ENCODE assay signal across 1 cellular context in genomic region chrX:2751291-2751690, GRCh38.
TF ChIP-seq lines count a peak whose summit lies in the region.

No MANE protein-coding gene starts in this region.

TF ChIP-seq in IMR-90, 13 proteins besides CTCF, POLR2A, EP300 and RAD21 (continued from another document):
- TF ChIP-seq RCOR1 (IDR thresholded peaks at IDR 0.05; ENCODE audit: insufficient replicate concordance, low read length) (no peak), MAZ (IDR thresholded peaks at IDR 0.05; ENCODE audit: borderline replicate concordance, low read depth, low read length) (no peak), USF2 (IDR thresholded peaks at IDR 0.05; ENCODE audit: low read depth, low read length) (no peak), RFX5 (IDR thresholded peaks at IDR 0.05; ENCODE audit: low read depth, low read length) (no peak), CHD1 (IDR thresholded peaks at IDR 0.05; ENCODE audit: low read depth, low read length) (no peak), NFE2L2 (IDR thresholded peaks at IDR 0.05; ENCODE audit: low read depth, low read length) (no peak), MXI1 (IDR thresholded peaks at IDR 0.05; ENCODE audit: borderline replicate concordance, low read depth, low read length) (no peak), FOS (IDR thresholded peaks at IDR 0.05; ENCODE audit: low read depth, low read length) (no peak), SMC3 (IDR thresholded peaks at IDR 0.05; ENCODE audit: low read depth, low read length) (no peak), BHLHE40 (IDR thresholded peaks at IDR 0.05; ENCODE audit: low read depth, low read length) (no peak), MAFK (IDR thresholded peaks at IDR 0.05; ENCODE audit: low read depth, low read length) (no peak)
